16 cellular contexts compared by ENCODE assay signal in genomic region chr14:70894868-70895267, GRCh38. TPM values are rescaled to one million over a fixed set of nuclear protein-coding genes. Genes with fewer than 3 reads are reported as not detected.
DNase-seq lines count a peak whose midpoint lies in the region; ATAC-seq lines count a peak whose summit lies in the region.
"Had no signal": no experiment of that assay in that cellular context is flagged by ENCODE, and none has a peak within 500 bp of the region (broad histone marks: within the 10 kb centered on the region; RNA-seq: fewer than 3 reads in every experiment).

No MANE protein-coding gene starts in this region.

- H3K4me3 Mint-ChIP-seq in activated naive CD4-positive, alpha-beta T cell treated with anti-CD3 and anti-CD28 coated beads, Interleukin-2, amount 10 ng/mL, durations not matched to agents 7 days and 5 days, result no peak overlapping the region
- H3K4me3 Mint-ChIP-seq in T-cell, result peak overlapping the region in 2 of 3 donors; percentile 11 to 53
- H3K4me3 Mint-ChIP-seq: neural progenitor cell had no signal

- H3K4me1 Mint-ChIP-seq in activated naive CD4-positive, alpha-beta T cell treated with anti-CD3 and anti-CD28 coated beads, Interleukin-2, amount 10 ng/mL, durations not matched to agents 7 days and 5 days, result peaks cover 66% of the 10 kb centered on the region
- peaks cover 44 to 63% (median 56%) of the 10 kb centered on the region in 3 donors for H3K4me1 Mint-ChIP-seq in T-cell

- peaks cover 5% of the 10 kb centered on the region for H3K27me3 Mint-ChIP-seq in activated naive CD4-positive, alpha-beta T cell treated with anti-CD3 and anti-CD28 coated beads, Interleukin-2, amount 10 ng/mL, durations not matched to agents 7 days and 5 days
- no peaks in the 10 kb centered on the region for H3K27me3 Mint-ChIP-seq in T-cell

- peak overlapping the region; percentile 86 for H3K27ac Mint-ChIP-seq in activated naive CD4-positive, alpha-beta T cell treated with anti-CD3 and anti-CD28 coated beads, Interleukin-2, amount 10 ng/mL, durations not matched to agents 7 days and 5 days
- peak overlapping the region; percentile 83 to 84 for H3K27ac Mint-ChIP-seq in T-cell
- H3K27ac Mint-ChIP-seq: neural progenitor cell had no signal

- POLR2A ChIA-PET in T-cell (lab: Charles Lee), result interaction anchor here in 1 of 2 donors (0.6 kb wide), 1 partner anchor 18 kb away, joined by 3 read pairs; no protein-coding TSS in a partner anchor

- peaks cover 3% of the 10 kb centered on the region for H3K9me3 Mint-ChIP-seq in activated naive CD4-positive, alpha-beta T cell treated with anti-CD3 and anti-CD28 coated beads, Interleukin-2, amount 10 ng/mL, durations not matched to agents 7 days and 5 days
- no peaks in the 10 kb centered on the region for H3K9me3 Mint-ChIP-seq in T-cell
- H3K9me3 Mint-ChIP-seq: neural progenitor cell had no signal

- CTCF ChIA-PET in activated naive CD4-positive, alpha-beta T cell treated with anti-CD3 and anti-CD28 coated beads, Interleukin-2, amount 10 ng/mL, durations not matched to agents 7 days and 5 days (lab: Charles Lee), result interaction anchor here (1.1 to 1.3 kb wide), 3 partner anchors 10 to 23 kb away, joined by 5 to 8 read pairs (median 7); partner anchors contain the start of gene PCNX1
- CTCF ChIA-PET in T-cell (lab: Charles Lee), result interaction anchor here in 1 of 2 donors (0.7 to 1.0 kb wide), 2 partner anchors 77 to 117 kb away, joined by 3 to 5 read pairs; no protein-coding TSS in a partner anchor

- DNase-seq in activated naive CD4-positive, alpha-beta T cell treated with anti-CD3 and anti-CD28 coated beads, Interleukin-2, amount 10 ng/mL, durations not matched to agents 7 days and 5 days, result no peak
- DNase-seq in activated naive CD4-positive, alpha-beta T cell treated with anti-CD3 and anti-CD28 coated beads, Interleukin-2, amount 50 U/mL, for 16 hours, result no peak
- DNase-seq in T-cell (no peak), dedifferentiated amniotic fluid mesenchymal stem cell (ENCODE audit: extremely low spot score) (peak; percentile 51), activated gamma-delta T cell (lab: John Stamatoyannopoulos, UW) (no peak), NCI-H748 (lab: John Stamatoyannopoulos, UW; ENCODE audit: unreplicated experiment) (no peak), NCI-H1930 (lab: John Stamatoyannopoulos, UW) (no peak)
- DNase-seq in stimulated activated naive CD4-positive, alpha-beta T cell treated with Interleukin-2 at 50 U/mL for 16 hours (lab: John Stamatoyannopoulos, UW), result peak; percentile 8
- DNase-seq: activated CD4-positive, alpha-beta T cell treated with anti-CD3 and anti-CD28 coated beads for 1 hour; activated effector memory CD4-positive, alpha-beta T cell treated with anti-CD3 and anti-CD28 coated beads, Interleukin-2, amount 50 U/mL, for 16 hours; MM.1S; NCI-H82; retina; stimulated activated CD4-positive, alpha-beta T cell treated with anti-CD3 and anti-CD28 coated beads, Interleukin-2, amount 100 ng/mL, for 24 hours; tibial artery had no signal

- no peaks in the 10 kb centered on the region for H3K36me3 Mint-ChIP-seq in activated naive CD4-positive, alpha-beta T cell treated with anti-CD3 and anti-CD28 coated beads, Interleukin-2, amount 10 ng/mL, durations not matched to agents 7 days and 5 days
- H3K36me3 Mint-ChIP-seq in T-cell, result no peaks in the 10 kb centered on the region
- H3K36me3 Mint-ChIP-seq: neural progenitor cell had no signal

- ATAC-seq in T-cell (replicated peaks in 1 of 4), result peak in 2 of 4 experiments; percentile 57 to 63

RNA-seq across cellular contexts. Expression of gene PCNX1, which starts 12.4 kb away (rescaled TPM):
- 100 to 1,000 TPM in 2 of 5 donors, 10 to 100 TPM in 3; 80.8 to 140 (median 86.3) TPM for total RNA-seq in T-cell

Comparison
In these comparisons a context has a peak if more than half of its experiments do, and no peak if none do; other contexts are left out.
1. DNase-seq: peak in dedifferentiated amniotic fluid mesenchymal stem cell (single experiment) and stimulated activated naive CD4-positive, alpha-beta T cell treated with Interleukin-2 at 50 U/mL for 16 hours (single experiment); none in activated naive CD4-positive, alpha-beta T cell treated with anti-CD3 and anti-CD28 coated beads, Interleukin-2, amount 10 ng/mL, durations not matched to agents 7 days and 5 days (single experiment), activated naive CD4-positive, alpha-beta T cell treated with anti-CD3 and anti-CD28 coated beads, Interleukin-2, amount 50 U/mL, for 16 hours (single experiment), T-cell (0 of 34), activated gamma-delta T cell (single experiment), NCI-H748 (single experiment) and NCI-H1930 (0 of 2).